Comparison of ENCODE assay signal across 1 cellular context in genomic region chr11:2901854-2902783, GRCh38.
TF ChIP-seq lines count a peak whose summit lies in the region.

No MANE protein-coding gene starts in this region.

TF ChIP-seq in HepG2, 621 proteins besides CTCF, POLR2A, EP300 and RAD21 (continued from another document and continues in another):
- TF ChIP-seq, protein P1, sequence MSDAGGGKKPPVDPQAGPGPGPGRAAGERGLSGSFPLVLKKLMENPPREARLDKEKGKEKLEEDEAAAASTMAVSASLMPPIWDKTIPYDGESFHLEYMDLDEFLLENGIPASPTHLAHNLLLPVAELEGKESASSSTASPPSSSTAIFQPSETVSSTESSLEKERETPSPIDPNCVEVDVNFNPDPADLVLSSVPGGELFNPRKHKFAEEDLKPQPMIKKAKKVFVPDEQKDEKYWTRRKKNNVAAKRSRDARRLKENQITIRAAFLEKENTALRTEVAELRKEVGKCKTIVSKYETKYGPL (CRISPR knock-in tag; IDR thresholded peaks at IDR 0.05): no peak
- TF ChIP-seq POGK (CRISPR knock-in tag; conservative IDR thresholded peaks at IDR 0.05): 0 out of 2 replicates have a peak, but pooled peaks have one; percentile 50
- TF ChIP-seq DBP (CRISPR knock-in tag; IDR thresholded peaks at IDR 0.05; ENCODE audit: not compliant biosample characterization): no peak
- 0 out of 2 replicates have a peak, but pooled peaks have one; percentile 43 for TF ChIP-seq ESRRA (CRISPR knock-in tag; IDR thresholded peaks at IDR 0.05; ENCODE audit: low read depth)
- TF ChIP-seq POLR2AphosphoS5 (IDR thresholded peaks at IDR 0.05; ENCODE audit: low read depth, low read length): 0 out of 2 replicates have a peak, but pooled peaks have one; percentile 25
- TF ChIP-seq, protein P2, sequence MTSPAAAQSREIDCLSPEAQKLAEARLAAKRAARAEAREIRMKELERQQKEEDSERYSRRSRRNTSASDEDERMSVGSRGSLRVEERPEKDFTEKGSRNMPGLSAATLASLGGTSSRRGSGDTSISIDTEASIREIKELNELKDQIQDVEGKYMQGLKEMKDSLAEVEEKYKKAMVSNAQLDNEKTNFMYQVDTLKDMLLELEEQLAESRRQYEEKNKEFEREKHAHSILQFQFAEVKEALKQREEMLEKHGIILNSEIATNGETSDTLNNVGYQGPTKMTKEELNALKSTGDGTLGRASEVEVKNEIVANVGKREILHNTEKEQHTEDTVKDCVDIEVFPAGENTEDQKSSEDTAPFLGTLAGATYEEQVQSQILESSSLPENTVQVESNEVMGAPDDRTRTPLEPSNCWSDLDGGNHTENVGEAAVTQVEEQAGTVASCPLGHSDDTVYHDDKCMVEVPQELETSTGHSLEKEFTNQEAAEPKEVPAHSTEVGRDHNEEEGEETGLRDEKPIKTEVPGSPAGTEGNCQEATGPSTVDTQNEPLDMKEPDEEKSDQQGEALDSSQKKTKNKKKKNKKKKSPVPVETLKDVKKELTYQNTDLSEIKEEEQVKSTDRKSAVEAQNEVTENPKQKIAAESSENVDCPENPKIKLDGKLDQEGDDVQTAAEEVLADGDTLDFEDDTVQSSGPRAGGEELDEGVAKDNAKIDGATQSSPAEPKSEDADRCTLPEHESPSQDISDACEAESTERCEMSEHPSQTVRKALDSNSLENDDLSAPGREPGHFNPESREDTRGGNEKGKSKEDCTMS (CRISPR knock-in tag; conservative IDR thresholded peaks at IDR 0.05): no peak
- peak; percentile 58; the same call in 1 of the 2 replicates for TF ChIP-seq ELF3 (CRISPR knock-in tag; IDR thresholded peaks at IDR 0.05)
- 0 out of 2 replicates have a peak, but pooled peaks have one; percentile 5 for TF ChIP-seq NFKB2 (CRISPR knock-in tag; IDR thresholded peaks at IDR 0.05; ENCODE audit: borderline replicate concordance)
- 0 out of 2 replicates have a peak, but pooled peaks have one; percentile 9 for TF ChIP-seq ZNF451 (CRISPR knock-in tag; IDR thresholded peaks at IDR 0.05)
- no peak for TF ChIP-seq ZBTB40 (IDR thresholded peaks at IDR 0.05)
- no peak for TF ChIP-seq ZBTB40 (CRISPR knock-in tag; IDR thresholded peaks at IDR 0.05)
- no peak for TF ChIP-seq PAX8 (CRISPR knock-in tag; IDR thresholded peaks at IDR 0.05; ENCODE audit: borderline replicate concordance)
- TF ChIP-seq POLR2G (IDR thresholded peaks at IDR 0.05; ENCODE audit: low read depth, low read length): peak; percentile 36; the same call in 1 of the 2 replicates
- TF ChIP-seq ZNF850 (CRISPR knock-in tag; conservative IDR thresholded peaks at IDR 0.05): no peak
- TF ChIP-seq ZNF138 (CRISPR knock-in tag; IDR thresholded peaks at IDR 0.05; ENCODE audit: low read depth): 0 out of 2 replicates have a peak, but pooled peaks have one; percentile 37
- 0 out of 2 replicates have a peak, but pooled peaks have one; percentile 51 for TF ChIP-seq ZSCAN21 (CRISPR knock-in tag; IDR thresholded peaks at IDR 0.05; ENCODE audit: borderline replicate concordance)
- TF ChIP-seq ZNF331 (CRISPR knock-in tag; IDR thresholded peaks at IDR 0.05): no peak
- 0 out of 2 replicates have a peak, but pooled peaks have one; percentile 13 for TF ChIP-seq HNF4G (IDR thresholded peaks at IDR 0.05; ENCODE audit: borderline replicate concordance, low read depth, low read length)
- TF ChIP-seq HNF4G (CRISPR knock-in tag; IDR thresholded peaks at IDR 0.05; ENCODE audit: borderline replicate concordance, low read depth): no peak
- TF ChIP-seq KMT2A (CRISPR knock-in tag; IDR thresholded peaks at IDR 0.05): no peak
- TF ChIP-seq POGZ (CRISPR knock-in tag; IDR thresholded peaks at IDR 0.05): no peak
- peak; percentile 75; the same call in 1 of the 2 replicates for TF ChIP-seq ZNF788 (CRISPR knock-in tag; IDR thresholded peaks at IDR 0.05; ENCODE audit: borderline replicate concordance)
- no peak for TF ChIP-seq ZNF543 (CRISPR knock-in tag; IDR thresholded peaks at IDR 0.05)
- TF ChIP-seq NFIC (IDR thresholded peaks at IDR 0.05; ENCODE audit: low read length): no peak
- peak; percentile 64; the same call in 1 of the 3 replicates for TF ChIP-seq MXI1 (IDR thresholded peaks at IDR 0.05; ENCODE audit: borderline replicate concordance, low read depth, low read length)
- no peak for TF ChIP-seq ZHX2 (IDR thresholded peaks at IDR 0.05; ENCODE audit: low read depth)
- TF ChIP-seq ZHX2 (CRISPR knock-in tag; IDR thresholded peaks at IDR 0.05; ENCODE audit: borderline replicate concordance): no peak
- no peak for TF ChIP-seq PRDM10 (CRISPR knock-in tag; IDR thresholded peaks at IDR 0.05; ENCODE audit: low read depth)
- TF ChIP-seq ZBTB7A (CRISPR knock-in tag; IDR thresholded peaks at IDR 0.05): no peak
- TF ChIP-seq SP5 (CRISPR knock-in tag; IDR thresholded peaks at IDR 0.05; ENCODE audit: borderline replicate concordance, low read depth): 0 out of 2 replicates have a peak, but pooled peaks have one; percentile 35
